ENCODE assay signal across 31 cellular contexts in genomic region chrX:118861338-118861737, GRCh38. TPM values are rescaled to one million over a fixed set of nuclear protein-coding genes. Genes with fewer than 3 reads are reported as not detected.
"Had no signal": no experiment of that assay in that cellular context is flagged by ENCODE, and none has a peak within 500 bp of the region (broad histone marks: within the 10 kb centered on the region; RNA-seq: fewer than 3 reads in every experiment).

No MANE protein-coding gene starts in this region.

- H3K9me3 ChIP-seq: ascending aorta, esophagus muscularis mucosa, gastrocnemius medialis, heart left ventricle had no signal

- H3K27me3 ChIP-seq: ascending aorta, brain microvascular endothelial cell, esophagus muscularis mucosa, foreskin keratinocyte, gastrocnemius medialis had no signal

- H3K27ac Mint-ChIP-seq: activated CD4-positive, alpha-beta T cell treated with anti-CD3 and anti-CD28 coated beads, Interleukin-2, amount 10 ng/mL, durations not matched to agents 7 days and 5 days; activated CD8-positive, alpha-beta T cell treated with anti-CD3 and anti-CD28 coated beads for 36 hours; activated naive CD4-positive, alpha-beta T cell treated with anti-CD3 and anti-CD28 coated beads for 36 hours; activated naive CD4-positive, alpha-beta T cell treated with anti-CD3 and anti-CD28 coated beads, Interleukin-2, amount 50 U/mL, for 24 hours; activated naive CD8-positive, alpha-beta T cell treated with anti-CD3 and anti-CD28 coated beads for 36 hours; activated T-helper 1 cell treated with anti-CD3 and anti-CD28 coated beads, Interleukin-12 subunit alpha, Interleukin-12 subunit beta, Interleukin-2, Interleukin-4 antibody, amounts not matched to agents 30 ng/mL and 10 ng/mL and 1 ng/mL, durations not matched to agents 14 hours and 24 hours and 36 hours; activated T-helper 2 cell treated with anti-CD3 and anti-CD28 coated beads, Interferon-gamma antibody, Interleukin-2, Interleukin-4, amounts not matched to agents 10 μg/mL and 5 μg/mL and 100 μg/mL, durations not matched to agents 14 hours and 24 hours and 36 hours; effector memory CD8-positive, alpha-beta T cell; WTC11 had no signal

- ATAC-seq: activated CD8-positive, alpha-beta T cell treated with anti-CD3 and anti-CD28 coated beads for 36 hours; effector memory CD8-positive, alpha-beta T cell; foreskin keratinocyte; gastrocnemius medialis; heart left ventricle; WTC11 had no signal

- H3K4me1 ChIP-seq: ascending aorta, esophagus muscularis mucosa, foreskin keratinocyte, heart left ventricle had no signal

- DNase-seq: activated CD4-positive, alpha-beta T cell treated with anti-CD3 and anti-CD28 coated beads for 1 hour; activated CD4-positive, alpha-beta T cell treated with anti-CD3 and anti-CD28 coated beads for 4 hours; activated CD4-positive, alpha-beta T cell treated with anti-CD3 and anti-CD28 coated beads, Interleukin-2, amount 10 ng/mL, durations not matched to agents 7 days and 5 days; activated CD4-positive, alpha-beta T cell treated with anti-CD3 and anti-CD28 coated beads, Interleukin-2, amount 50 U/mL, for 4 hours; activated CD8-positive, alpha-beta memory T cell treated with anti-CD3 and anti-CD28 coated beads for 24 hours; activated CD8-positive, alpha-beta T cell treated with anti-CD3 and anti-CD28 coated beads for 36 hours; activated effector memory CD4-positive, alpha-beta T cell treated with anti-CD3 and anti-CD28 coated beads, Interleukin-2, amount 50 U/mL, for 16 hours; activated naive CD4-positive, alpha-beta T cell treated with anti-CD3 and anti-CD28 coated beads for 36 hours; activated naive CD8-positive, alpha-beta T cell treated with anti-CD3 and anti-CD28 coated beads for 36 hours; activated T-cell treated with anti-CD3 and anti-CD28 coated beads, Interleukin-2, amount 50 U/mL, for 1 hour; activated T-cell treated with anti-CD3 and anti-CD28 coated beads, Interleukin-2, amount 50 U/mL, for 48 hours; brain microvascular endothelial cell; cortex of kidney; dermis blood vessel endothelial cell; effector CD4-positive, alpha-beta T cell; effector memory CD8-positive, alpha-beta T cell; erythroblast; foreskin keratinocyte; gastrocnemius medialis; glutamatergic neuron; heart left ventricle; T-helper 2 cell had no signal

- H3K4me3 Mint-ChIP-seq: activated CD4-positive, alpha-beta T cell treated with anti-CD3 and anti-CD28 coated beads, Interleukin-2, amount 10 ng/mL, durations not matched to agents 7 days and 5 days; activated CD8-positive, alpha-beta T cell treated with anti-CD3 and anti-CD28 coated beads for 36 hours; activated naive CD4-positive, alpha-beta T cell treated with anti-CD3 and anti-CD28 coated beads for 36 hours; activated naive CD4-positive, alpha-beta T cell treated with anti-CD3 and anti-CD28 coated beads, Interleukin-2, amount 50 U/mL, for 24 hours; activated naive CD8-positive, alpha-beta T cell treated with anti-CD3 and anti-CD28 coated beads for 36 hours; activated T-helper 1 cell treated with anti-CD3 and anti-CD28 coated beads, Interleukin-12 subunit alpha, Interleukin-12 subunit beta, Interleukin-2, Interleukin-4 antibody, amounts not matched to agents 30 ng/mL and 10 ng/mL and 1 ng/mL, durations not matched to agents 14 hours and 24 hours and 36 hours; effector memory CD8-positive, alpha-beta T cell; WTC11 had no signal

- H3K4me3 ChIP-seq: ascending aorta, esophagus muscularis mucosa, gastrocnemius medialis, heart left ventricle had no signal

- H3K9me3 Mint-ChIP-seq: activated CD4-positive, alpha-beta T cell treated with anti-CD3 and anti-CD28 coated beads, Interleukin-2, amount 10 ng/mL, durations not matched to agents 7 days and 5 days; activated CD8-positive, alpha-beta T cell treated with anti-CD3 and anti-CD28 coated beads for 36 hours; activated naive CD4-positive, alpha-beta T cell treated with anti-CD3 and anti-CD28 coated beads for 36 hours; activated naive CD4-positive, alpha-beta T cell treated with anti-CD3 and anti-CD28 coated beads, Interleukin-2, amount 50 U/mL, for 24 hours; activated naive CD8-positive, alpha-beta T cell treated with anti-CD3 and anti-CD28 coated beads for 36 hours; activated T-helper 1 cell treated with anti-CD3 and anti-CD28 coated beads, Interleukin-12 subunit alpha, Interleukin-12 subunit beta, Interleukin-2, Interleukin-4 antibody, amounts not matched to agents 30 ng/mL and 10 ng/mL and 1 ng/mL, durations not matched to agents 14 hours and 24 hours and 36 hours; activated T-helper 2 cell treated with anti-CD3 and anti-CD28 coated beads, Interferon-gamma antibody, Interleukin-2, Interleukin-4, amounts not matched to agents 10 μg/mL and 5 μg/mL and 100 μg/mL, durations not matched to agents 14 hours and 24 hours and 36 hours; effector memory CD8-positive, alpha-beta T cell; WTC11 had no signal

- H3K4me1 Mint-ChIP-seq: activated CD4-positive, alpha-beta T cell treated with anti-CD3 and anti-CD28 coated beads, Interleukin-2, amount 10 ng/mL, durations not matched to agents 7 days and 5 days; activated naive CD4-positive, alpha-beta T cell treated with anti-CD3 and anti-CD28 coated beads, Interleukin-2, amount 50 U/mL, for 24 hours; activated naive CD8-positive, alpha-beta T cell treated with anti-CD3 and anti-CD28 coated beads for 36 hours; WTC11 had no signal

- H3K27me3 Mint-ChIP-seq: activated naive CD4-positive, alpha-beta T cell treated with anti-CD3 and anti-CD28 coated beads, Interleukin-2, amount 50 U/mL, for 24 hours; activated naive CD8-positive, alpha-beta T cell treated with anti-CD3 and anti-CD28 coated beads for 36 hours had no signal

- H3K36me3 ChIP-seq: ascending aorta, brain microvascular endothelial cell, esophagus muscularis mucosa, gastrocnemius medialis, heart left ventricle had no signal

- H3K36me3 Mint-ChIP-seq: activated naive CD4-positive, alpha-beta T cell treated with anti-CD3 and anti-CD28 coated beads, Interleukin-2, amount 50 U/mL, for 24 hours; activated naive CD8-positive, alpha-beta T cell treated with anti-CD3 and anti-CD28 coated beads for 36 hours; WTC11 had no signal

- H3K27ac ChIP-seq: ascending aorta, brain microvascular endothelial cell, esophagus muscularis mucosa, foreskin keratinocyte, gastrocnemius medialis, heart left ventricle, VCaP had no signal

RNA-seq across cellular contexts. Expression of gene ZCCHC12, which starts 37.7 kb away (rescaled TPM):
- total RNA-seq: activated CD4-positive, alpha-beta T cell treated with anti-CD3 and anti-CD28 coated beads, Interleukin-2, amount 10 ng/mL, durations not matched to agents 7 days and 5 days; activated CD8-positive, alpha-beta T cell treated with anti-CD3 and anti-CD28 coated beads for 36 hours; activated T-helper 2 cell treated with anti-CD3 and anti-CD28 coated beads, Interferon-gamma antibody, Interleukin-2, Interleukin-4, amounts not matched to agents 10 μg/mL and 5 μg/mL and 100 μg/mL, durations not matched to agents 14 hours and 24 hours and 36 hours; ascending aorta; chondrocyte; foreskin keratinocyte; gastrocnemius medialis; T-helper 1 cell treated with Interleukin-12 subunit alpha and Interleukin-12 subunit beta and Interleukin-4 antibody, amounts not matched to agents 30 ng/mL and 1 ng/mL, for 36 hours had no signal
